ENCODE assay signal across 7 cellular contexts in the genomic region with DNA sequence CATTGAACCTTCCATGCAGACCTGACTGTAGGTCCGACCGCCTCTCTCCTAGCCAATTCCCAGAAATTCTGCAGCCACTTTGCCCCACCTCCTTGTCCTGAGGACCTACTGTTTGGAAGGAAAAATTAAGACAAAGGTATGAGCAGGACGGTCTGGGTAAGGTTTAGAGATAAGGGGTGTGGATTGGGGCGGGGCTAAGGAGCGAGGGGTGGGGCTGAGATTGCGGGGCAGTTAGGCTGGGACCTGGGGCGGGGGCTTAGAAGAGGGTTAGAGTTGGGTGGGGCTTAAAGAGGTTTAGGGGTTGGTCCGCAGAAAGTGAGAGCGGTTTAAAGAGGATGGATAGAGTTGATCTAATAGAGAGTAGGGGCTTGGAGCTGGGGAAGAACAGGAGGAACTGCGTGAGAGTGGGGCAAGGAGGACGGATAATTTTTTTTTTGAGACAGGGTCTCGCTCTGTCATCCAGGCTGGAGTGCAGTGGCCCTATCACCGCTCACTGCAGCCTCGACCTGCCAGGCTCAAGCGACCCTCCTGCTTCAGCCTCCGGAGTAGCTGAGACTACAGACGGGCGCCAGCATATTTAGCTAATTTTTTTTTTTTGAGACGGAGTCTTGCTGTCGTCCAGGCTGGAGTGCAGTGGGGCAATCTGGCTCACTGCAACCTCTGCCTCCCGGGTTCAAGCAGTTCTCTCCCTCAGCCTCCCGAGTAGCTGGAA. TPM values are rescaled to one million over a fixed set of nuclear protein-coding genes. Genes with fewer than 3 reads are reported as not detected.
A peak's percentile ranks its signal among the peaks of the same experiment; 100 is the strongest.
DNase-seq lines count a peak whose midpoint lies in the region; ATAC-seq and TF ChIP-seq lines count a peak whose summit lies in the region.

No MANE protein-coding gene starts in this region.

- CTCF ChIA-PET in Calu3 (lab: Charles Lee) = interaction anchor here (0.8 to 1.6 kb wide), 3 partner anchors 9 to 394 kb away, joined by 3 to 5 read pairs (median 5); a partner anchor contains a TSS
- CTCF ChIA-PET in OCI-LY7 (lab: Charles Lee; ENCODE audit: unreplicated experiment) = no interaction called here

- H3K27ac Mint-ChIP-seq in Calu3 (ENCODE audit: unreplicated experiment) (peak overlapping the region; percentile 41), endodermal cell (peak overlapping the region; percentile 42), osteocyte (ENCODE audit: unreplicated experiment) (peak overlapping the region; percentile 96)

- no peak for TF ChIP-seq CTCF in Calu3 (IDR thresholded peaks at IDR 0.05; ENCODE audit: unreplicated experiment)
- no peak for TF ChIP-seq CTCF in OCI-LY7 (conservative IDR thresholded peaks at IDR 0.05; ENCODE audit: low read length)
- TF ChIP-seq CTCF in endodermal cell (conservative IDR thresholded peaks at IDR 0.05) = no peak
- TF ChIP-seq CTCF in osteocyte (IDR thresholded peaks at IDR 0.05) = no peak

- H3K36me3 Mint-ChIP-seq in Calu3 (ENCODE audit: insufficient read depth, unreplicated experiment) (peaks cover 79% of the 10 kb centered on the region), endodermal cell (ENCODE audit: low read depth) (peaks cover 22% of the 10 kb centered on the region), osteocyte (ENCODE audit: unreplicated experiment) (peaks cover 2% of the 10 kb centered on the region)

- peaks cover 13% of the 10 kb centered on the region; the same call in 1 of the 2 replicates for H3K36me3 ChIP-seq in OCI-LY7 (ENCODE audit: insufficient read depth, low read length)
- H3K36me3 ChIP-seq in endodermal cell (ENCODE audit: control insufficient read depth, insufficient read depth, low read length) = peaks cover 6% of the 10 kb centered on the region

- no peak for DNase-seq in Calu3
- DNase-seq in OCI-LY7 (ENCODE audit: low spot score) = no peak
- DNase-seq in endodermal cell = peak; percentile 81
- DNase-seq in osteocyte (ENCODE audit: extremely low spot score, unreplicated experiment) = no peak
- no peak for DNase-seq in activated CD4-positive, CD25-positive, alpha-beta regulatory T cell treated with anti-CD3 and anti-CD28 coated beads, Interleukin-2, amount 50 U/mL, for 72 hours
- no peak for DNase-seq in COLO829 (ENCODE audit: low spot score)

- BruUV-seq in Calu3 (replicated peaks; lab: Mats Ljungman, UMichigan) = no TSS peak
- BruUV-seq in OCI-LY7 (replicated peaks; lab: Mats Ljungman, UMichigan) = no TSS peak

- H3K4me3 ChIP-seq in OCI-LY7 (ENCODE audit: low read depth, low read length, poor library complexity, severe bottlenecking) (peak overlapping the region; percentile 95), endodermal cell (ENCODE audit: low read length) (peak overlapping the region; percentile 87)

- H2AFZ ChIP-seq in OCI-LY7 (ENCODE audit: low read length) = no peak overlapping the region

- H3K27me3 Mint-ChIP-seq in Calu3 (ENCODE audit: unreplicated experiment) (no peaks in the 10 kb centered on the region), endodermal cell (ENCODE audit: insufficient read depth) (no peaks in the 10 kb centered on the region), osteocyte (ENCODE audit: unreplicated experiment) (no peaks in the 10 kb centered on the region)

- H3K9me2 ChIP-seq in OCI-LY7 (ENCODE audit: insufficient read depth, low read length) = no peaks in the 10 kb centered on the region

- H3K9me3 Mint-ChIP-seq in Calu3 (ENCODE audit: low read depth, unreplicated experiment) (no peaks in the 10 kb centered on the region), endodermal cell (peaks cover 2% of the 10 kb centered on the region), osteocyte (ENCODE audit: unreplicated experiment) (no peaks in the 10 kb centered on the region)

- ATAC-seq in GM19023 (IDR thresholded peaks at IDR 0.05; ENCODE audit: unreplicated experiment) = no peak

- no peaks in the 10 kb centered on the region for H4K20me1 ChIP-seq in OCI-LY7 (ENCODE audit: insufficient read depth, low read length)

- H3K4me3 Mint-ChIP-seq in Calu3 (ENCODE audit: low read depth, unreplicated experiment) = peak overlapping the region; percentile 86
- peak overlapping the region; percentile 91 for H3K4me3 Mint-ChIP-seq in endodermal cell
- H3K4me3 Mint-ChIP-seq in osteocyte (ENCODE audit: unreplicated experiment) = peak overlapping the region; percentile 80

- 89 to 94% methylated on average over 18 to 22 of the region's 22 CpGs for WGBS in endodermal cell (ENCODE audit: insufficient coverage in 1 of 2, insufficient read length in 1 of 2), 2 experiments

- H3K4me1 ChIP-seq in OCI-LY7 (ENCODE audit: insufficient read depth, low read length, poor library complexity, severe bottlenecking) (peaks cover 38% of the 10 kb centered on the region), endodermal cell (ENCODE audit: control insufficient read depth, insufficient read depth, low read length) (peaks cover 4% of the 10 kb centered on the region)

- peaks cover 37% of the 10 kb centered on the region for H3K4me1 Mint-ChIP-seq in Calu3 (ENCODE audit: low read depth, unreplicated experiment)
- H3K4me1 Mint-ChIP-seq in endodermal cell = peaks cover 15% of the 10 kb centered on the region
- H3K4me1 Mint-ChIP-seq in osteocyte (ENCODE audit: unreplicated experiment) = peaks cover 42% of the 10 kb centered on the region

- H3K4me2 ChIP-seq in OCI-LY7 (ENCODE audit: low read length) = peak overlapping the region; percentile 99

- H3K27me3 ChIP-seq in endodermal cell (ENCODE audit: control insufficient read depth, insufficient read depth, low read length, poor library complexity, severe bottlenecking) = no peaks in the 10 kb centered on the region

- intact Hi-C loops in Calu3 (cut with micrococcal nuclease; ENCODE audit: unreplicated experiment) = no loop called here
- intact Hi-C loops in OCI-LY7 (cut with micrococcal nuclease; ENCODE audit: unreplicated experiment) = no loop called here

- peaks cover 19% of the 10 kb centered on the region for H3K79me2 ChIP-seq in OCI-LY7 (ENCODE audit: insufficient read depth, low read depth, low read length)

- POLR2A ChIA-PET in OCI-LY7 (lab: Charles Lee) = interaction anchor here (0.6 to 0.7 kb wide), 3 partner anchors 142 to 589 kb away, joined by 3 read pairs; no protein-coding TSS in a partner anchor

- H3K27ac ChIP-seq in OCI-LY7 (ENCODE audit: low read depth, low read length, poor library complexity, severe bottlenecking) = peak overlapping the region; percentile 97
- H3K27ac ChIP-seq in endodermal cell (ENCODE audit: low read depth, low read length) = no peak overlapping the region

- H3K9ac ChIP-seq in endodermal cell (ENCODE audit: extremely low read depth, low read length, poor library complexity, severe bottlenecking) = no peak overlapping the region

- no peaks in the 10 kb centered on the region for H3K9me3 ChIP-seq in OCI-LY7 (ENCODE audit: low read length)
- no peaks in the 10 kb centered on the region for H3K9me3 ChIP-seq in endodermal cell (ENCODE audit: control insufficient read depth, low read length)

RNA-seq across cellular contexts. Expression of a gene that starts 1.7 kb away (rescaled TPM):
- 29.6 and 30.9 TPM in 2 replicates for total RNA-seq in Calu3 (2022)
- 2.1 and 3.0 TPM in 2 replicates for total RNA-seq in OCI-LY7 (2014; rRNA removed; shearing (Covaris generic))
- 11.3 and 13.0 TPM in 2 replicates for total RNA-seq in OCI-LY7 (2022)
- 10 to 100 TPM; 14.5 to 14.9 TPM for total RNA-seq in endodermal cell
- polyA plus RNA-seq in endodermal cell (2013, experiment 1 of 2) = 12.0 TPM
- 11.0 TPM for polyA plus RNA-seq in endodermal cell (2013, experiment 2 of 2)
- total RNA-seq in osteocyte = 16.9 and 19.2 TPM in 2 replicates

RNA-seq across cellular contexts. Expression of a gene that starts 3.6 kb away (rescaled TPM):
- total RNA-seq in Calu3 (2022) = 18.5 and 21.8 TPM in 2 replicates
- 14.5 and 21.6 TPM in 2 replicates for total RNA-seq in OCI-LY7 (2014; rRNA removed; shearing (Covaris generic))
- 9.2 and 12.3 TPM in 2 replicates for total RNA-seq in OCI-LY7 (2022)
- total RNA-seq in endodermal cell = 1 to 10 TPM; 5.0 to 5.8 TPM
- polyA plus RNA-seq in endodermal cell (2013, experiment 1 of 2) = 6.4 TPM
- 4.8 TPM for polyA plus RNA-seq in endodermal cell (2013, experiment 2 of 2)
- total RNA-seq in osteocyte = 15.5 and 15.6 TPM in 2 replicates

RNA-seq across cellular contexts. Expression of a gene that starts 4.4 kb away (rescaled TPM):
- total RNA-seq in Calu3 (2022) (18.6 and 23.0 TPM in 2 replicates), OCI-LY7 (2022) (17.1 and 18.0 TPM in 2 replicates), endodermal cell (10 to 100 TPM; 19.7 to 21.1 TPM), osteocyte (17.0 and 19.1 TPM in 2 replicates)
- 6.0 and 6.8 TPM in 2 replicates for total RNA-seq in OCI-LY7 (2014; rRNA removed; shearing (Covaris generic))
- polyA plus RNA-seq in endodermal cell (2013, experiment 1 of 2) = 17.9 TPM
- 15.7 TPM for polyA plus RNA-seq in endodermal cell (2013, experiment 2 of 2)

RNA-seq across cellular contexts. Expression of a gene that starts 20.6 kb away (rescaled TPM):
- total RNA-seq in Calu3 (2022) = 6.0 and 7.1 TPM in 2 replicates
- 3.4 and 6.6 TPM in 2 replicates for total RNA-seq in OCI-LY7 (2014; rRNA removed; shearing (Covaris generic))
- 4.0 and 5.4 TPM in 2 replicates for total RNA-seq in OCI-LY7 (2022)
- total RNA-seq in endodermal cell = 10 to 100 TPM in 1 of 2 donors, 1 to 10 TPM in 1; 7.2 to 10.7 TPM
- 15.0 TPM for polyA plus RNA-seq in endodermal cell (2013, experiment 1 of 2)
- polyA plus RNA-seq in endodermal cell (2013, experiment 2 of 2) = 13.7 TPM
- 9.2 and 9.6 TPM in 2 replicates for total RNA-seq in osteocyte

RNA-seq across cellular contexts. Expression of a gene that starts 23.1 kb away (rescaled TPM):
- total RNA-seq in Calu3 (2022) (29.8 and 33.4 TPM in 2 replicates), OCI-LY7 (2022) (11.1 and 11.6 TPM in 2 replicates), endodermal cell (10 to 100 TPM; 27.5 to 30.7 TPM), osteocyte (27.4 and 29.2 TPM in 2 replicates)
- total RNA-seq in OCI-LY7 (2014; rRNA removed; shearing (Covaris generic)) = 4.1 and 6.1 TPM in 2 replicates
- 24.8 TPM for polyA plus RNA-seq in endodermal cell (2013, experiment 1 of 2)
- polyA plus RNA-seq in endodermal cell (2013, experiment 2 of 2) = 21.8 TPM

Comparison
In these comparisons a context has a peak if more than half of its experiments do, and no peak if none do; other contexts are left out.
1. H3K27ac Mint-ChIP-seq: peak in every context shown above with its lines; median percentile 96 in osteocyte; 42 in endodermal cell; 41 in Calu3.